8 cellular contexts compared by ENCODE assay signal in the genomic region with DNA sequence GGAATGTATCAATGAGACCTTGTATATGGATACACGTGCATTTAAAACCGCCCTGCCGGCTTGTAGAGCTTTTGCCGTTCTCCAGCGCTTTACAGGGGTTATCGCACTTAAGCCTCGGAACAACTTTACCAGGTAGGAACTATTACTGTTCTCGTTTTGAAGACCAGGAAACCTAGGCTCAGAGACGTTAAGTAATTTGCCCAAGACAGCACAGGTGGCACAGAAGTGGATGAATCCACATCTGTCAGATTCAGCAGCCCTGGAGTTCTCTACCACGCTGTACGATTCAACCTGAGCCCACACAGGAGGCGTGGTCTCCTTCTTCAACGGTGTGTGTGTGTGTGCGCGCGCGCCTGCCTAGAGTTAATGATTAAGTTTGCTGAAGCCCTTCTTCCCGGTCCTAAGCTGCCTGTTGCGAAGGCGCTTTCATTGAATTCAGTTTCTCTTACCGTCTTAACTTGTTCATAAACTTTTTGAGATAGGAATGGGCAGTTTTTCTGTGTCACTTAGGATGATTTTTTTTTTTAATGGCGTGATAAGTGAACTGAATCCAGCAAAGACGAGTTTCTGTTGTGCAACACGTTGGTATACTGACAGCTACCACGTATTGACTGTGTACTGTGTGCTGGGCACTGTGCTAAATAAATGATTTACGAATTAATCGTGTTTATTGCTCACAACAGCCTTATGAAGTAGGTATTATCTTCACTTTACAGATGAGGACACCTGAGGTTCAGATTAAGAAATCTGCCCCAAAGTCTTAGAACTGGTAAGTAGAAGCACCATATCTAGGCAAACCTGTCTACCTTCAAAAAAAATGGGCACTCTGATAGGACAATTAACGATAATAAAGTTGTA.
DNase-seq lines count a peak whose midpoint lies in the region; ATAC-seq, FAIRE-seq and TF ChIP-seq lines count a peak whose summit lies in the region.

No MANE protein-coding gene starts in this region.

- H3K36me3 ChIP-seq in ascending aorta = no peaks in the 10 kb centered on the region
- no peaks in the 10 kb centered on the region for H3K36me3 ChIP-seq in iPS DF 6.9 (ENCODE audit: control insufficient read depth, insufficient read depth, low read length)
- no peaks in the 10 kb centered on the region for H3K36me3 ChIP-seq in small intestine (ENCODE audit: control insufficient read depth in 2 of 2, insufficient read depth in 2 of 2, low read length in 2 of 2)

- FAIRE-seq in small intestine (lab: Jason Lieb, UNC) = no peak

- no peaks in the 10 kb centered on the region for H3K9me3 ChIP-seq in ascending aorta
- no peaks in the 10 kb centered on the region for H3K9me3 ChIP-seq in iPS DF 6.9 (ENCODE audit: control insufficient read depth, insufficient read depth, low read length)
- no peaks in the 10 kb centered on the region for H3K9me3 ChIP-seq in small intestine (ENCODE audit: control insufficient read depth, low read depth)

- no peak for TF ChIP-seq CTCF in ascending aorta (IDR thresholded peaks at IDR 0.05)

- DNase-seq in NCI-H1436 treated with DMSO at 0.1 percent for 48 hours (lab: John Stamatoyannopoulos, UW) (peak; percentile 27), T-helper 1 cell (peak; percentile 45 to 79 (median 66)), ascending aorta (ENCODE audit: low spot score in 2 of 2) (peak in 1 of 2 donors; percentile 76), iPS DF 6.9 (ENCODE audit: low read depth, low spot score) (peak; percentile 39), small intestine (peak; percentile 95), globus pallidus (ENCODE audit: low spot score) (no peak)

- H3K27ac ChIP-seq in ascending aorta (peak overlapping the region; percentile 30 to 60), iPS DF 6.9 (ENCODE audit: low read length) (no peak overlapping the region), small intestine (ENCODE audit: low read depth in 1 of 2, low read length in 1 of 2) (peak overlapping the region; percentile 82 to 94)

- H3K27me3 ChIP-seq in ascending aorta = no peaks in the 10 kb centered on the region
- 0 out of 2 replicates have a peak, but pooled peaks cover 1% of the 10 kb centered on the region for H3K27me3 ChIP-seq in iPS DF 6.9 (ENCODE audit: control insufficient read depth, insufficient read depth, low read length)
- H3K27me3 ChIP-seq in small intestine (ENCODE audit: control insufficient read depth in 2 of 2, insufficient read depth in 2 of 2, low read length in 2 of 2) = no peaks in the 10 kb centered on the region

- H3K4me3 ChIP-seq in ascending aorta (peak overlapping the region; percentile 78 to 95), iPS DF 6.9 (ENCODE audit: low read length) (peak overlapping the region; percentile 50; the same call in 1 of the 2 replicates), small intestine (ENCODE audit: low read depth in 1 of 2, low read length in 2 of 2) (peak overlapping the region; percentile 26 to 89)

- H3K4me1 ChIP-seq in ascending aorta = peaks cover 0 to 6% of the 10 kb centered on the region in 2 donors
- no peaks in the 10 kb centered on the region for H3K4me1 ChIP-seq in iPS DF 6.9 (ENCODE audit: control insufficient read depth, insufficient read depth, low read length)
- H3K4me1 ChIP-seq in small intestine (ENCODE audit: control insufficient read depth in 2 of 2, insufficient read depth in 1 of 2, low read depth in 1 of 2, low read length in 1 of 2) = no peaks in the 10 kb centered on the region

- intact Hi-C loops in ascending aorta (cut with DNase I) = loop anchor here (1.0 to 10.0 kb wide), 8 partner anchors 43 to 828 kb away; partner anchors contain the start of genes EBPL and TRIM13

- WGBS in iPS DF 6.9 (ENCODE audit: insufficient coverage, insufficient read length) = no CpG with 5 or more reads among the region's 28 CpGs
- WGBS in small intestine, 3 donors = 0 to 2% (median 0%) methylated on average over 28 of the region's 28 CpGs

- peak; percentile 58 for ATAC-seq in GM18498 (IDR thresholded peaks at IDR 0.05; ENCODE audit: unreplicated experiment)
- ATAC-seq in HG02870 (IDR thresholded peaks at IDR 0.05; ENCODE audit: unreplicated experiment) = peak; percentile 50
